Comparison of ENCODE assay signal across 8 cellular contexts in genomic region chr1:17437260-17438175, GRCh38. TPM values are rescaled to one million over a fixed set of nuclear protein-coding genes. Genes with fewer than 3 reads are reported as not detected.
DNase-seq lines count a peak whose midpoint lies in the region; ATAC-seq and TF ChIP-seq lines count a peak whose summit lies in the region.

No MANE protein-coding gene starts in this region.

- no CpG with 5 or more reads among the region's 103 CpGs for WGBS in neuronal stem cell (ENCODE audit: extremely low coverage in 2 of 2, insufficient read length in 2 of 2, insufficient replicate concordance in 1 of 2), 2 donors
- 3 to 4% methylated on average over 7 to 10 of the region's 103 CpGs for WGBS in thyroid gland, 2 donors

- peak overlapping the region; percentile 100 for H3K9ac ChIP-seq in OCI-LY3 (ENCODE audit: low read length)
- H3K9ac ChIP-seq in neuronal stem cell (ENCODE audit: low read depth, low read length, poor library complexity): peak overlapping the region; percentile 98

- no peak overlapping the region for H4K8ac ChIP-seq in neuronal stem cell (ENCODE audit: low read depth, low read length)

- intact Hi-C loops in thyroid gland (cut with DNase I): no loop called here

- no peaks in the 10 kb centered on the region for H3K9me3 ChIP-seq in OCI-LY3 (ENCODE audit: insufficient read depth, low read length)
- no peaks in the 10 kb centered on the region for H3K9me3 ChIP-seq in neuronal stem cell (replicated peaks in 1 of 2; ENCODE audit: control insufficient read depth in 2 of 2, insufficient read depth in 1 of 2, low read depth in 1 of 2, low read length in 2 of 2)
- no peaks in the 10 kb centered on the region for H3K9me3 ChIP-seq in thyroid gland

- peaks cover 62% of the 10 kb centered on the region for H3K4me1 ChIP-seq in OCI-LY3 (ENCODE audit: low read length)
- H3K4me1 ChIP-seq in neuronal stem cell (ENCODE audit: control insufficient read depth in 2 of 2, insufficient read depth in 1 of 2, low read depth in 1 of 2, low read length in 2 of 2): peaks cover 18 to 27% of the 10 kb centered on the region in 2 donors
- H3K4me1 ChIP-seq in thyroid gland: peaks cover 17 to 21% of the 10 kb centered on the region in 2 donors

- H3K4me3 ChIP-seq in OCI-LY3 (ENCODE audit: low read length) (peak overlapping the region; percentile 99), fibroblast of villous mesenchyme (ENCODE audit: low read depth, low read length) (peak overlapping the region; percentile 84), neuronal stem cell (ENCODE audit: low read length in 2 of 2) (peak overlapping the region; percentile 84 to 95), thyroid gland (replicated peaks in 1 of 3) (peak overlapping the region; percentile 37 to 77 (median 49))

- H3K27ac ChIP-seq in OCI-LY3 (ENCODE audit: low read length) (peak overlapping the region; percentile 93), neuronal stem cell (replicated peaks; ENCODE audit: low read length) (peak overlapping the region; percentile 87), thyroid gland (peak overlapping the region in 2 of 3 donors; percentile 73 to 82)

- peak overlapping the region; percentile 42 for H4K91ac ChIP-seq in neuronal stem cell (ENCODE audit: low read depth, low read length, poor library complexity)

- peak overlapping the region; percentile 43 for H3K14ac ChIP-seq in neuronal stem cell (ENCODE audit: low read length)

- peaks cover 70% of the 10 kb centered on the region for H3K79me2 ChIP-seq in OCI-LY3 (ENCODE audit: low read length)

- TF ChIP-seq POLR2A in thyroid gland (IDR thresholded peaks at IDR 0.05): peak in 1 of 2 donors; percentile 32

- H2AFZ ChIP-seq in OCI-LY3 (ENCODE audit: low read depth, low read length) (no peak overlapping the region), neuronal stem cell (ENCODE audit: low read length) (peak overlapping the region; percentile 82)

- peak overlapping the region; percentile 98 for H2BK5ac ChIP-seq in neuronal stem cell (ENCODE audit: low read length)

- H2BK15ac ChIP-seq in neuronal stem cell (ENCODE audit: low read length): no peak overlapping the region

- TF ChIP-seq CTCF in OCI-LY3 (IDR thresholded peaks at IDR 0.05; ENCODE audit: low read depth, low read length) (no peak), fibroblast of villous mesenchyme (IDR thresholded peaks at IDR 0.05; ENCODE audit: insufficient read depth, low read depth, low read length) (no peak), thyroid gland (IDR thresholded peaks at IDR 0.05) (no peak)

- H4K20me1 ChIP-seq in OCI-LY3 (ENCODE audit: insufficient read depth, low read length): peaks cover 48% of the 10 kb centered on the region

- peak overlapping the region; percentile 48 for H3K23ac ChIP-seq in neuronal stem cell (ENCODE audit: low read depth, low read length, poor library complexity)

- peak overlapping the region; percentile 95 for H3K4ac ChIP-seq in neuronal stem cell (ENCODE audit: low read length)

- peaks cover 13% of the 10 kb centered on the region for H3K79me1 ChIP-seq in neuronal stem cell (ENCODE audit: low read depth, low read length)

- peak overlapping the region; percentile 65 for H2BK120ac ChIP-seq in neuronal stem cell (ENCODE audit: low read depth, low read length)

- H3K18ac ChIP-seq in neuronal stem cell (ENCODE audit: low read length): peak overlapping the region; percentile 96

- peaks cover 33% of the 10 kb centered on the region for H3K36me3 ChIP-seq in OCI-LY3 (replicated peaks; ENCODE audit: low read depth, low read length)
- peaks cover 27 to 42% of the 10 kb centered on the region in 2 donors for H3K36me3 ChIP-seq in neuronal stem cell (replicated peaks in 1 of 2; ENCODE audit: control insufficient read depth in 2 of 2, insufficient read depth in 2 of 2, low read length in 2 of 2)
- H3K36me3 ChIP-seq in thyroid gland: no peaks in the 10 kb centered on the region

- no peak overlapping the region for H2BK12ac ChIP-seq in neuronal stem cell (ENCODE audit: low read length)

- H3K27me3 ChIP-seq in OCI-LY3 (ENCODE audit: low read depth, low read length) (peaks cover 11% of the 10 kb centered on the region; the same call in 1 of the 2 replicates), neuronal stem cell (ENCODE audit: control insufficient read depth in 3 of 3, insufficient read depth in 3 of 3, low read depth in 1 of 3, low read length in 3 of 3) (peaks cover 0 to 19% (median 6%) of the 10 kb centered on the region in 3 experiments), thyroid gland (no peaks in the 10 kb centered on the region)

- H3K4me2 ChIP-seq in OCI-LY3 (ENCODE audit: low read length): peak overlapping the region; percentile 79
- H3K4me2 ChIP-seq in neuronal stem cell (ENCODE audit: insufficient read depth, low read length, poor library complexity, severe bottlenecking): peak overlapping the region; percentile 41

- peak; percentile 34 for ATAC-seq in HG02852 (IDR thresholded peaks at IDR 0.05; ENCODE audit: unreplicated experiment)

- H2AK5ac ChIP-seq in neuronal stem cell (ENCODE audit: low read depth, low read length): peak overlapping the region; percentile 87

- peak; percentile 84 for DNase-seq in DMS53 (lab: John Stamatoyannopoulos, UW)
- DNase-seq in DMS53 treated with DMSO at 0.1 percent for 48 hours (lab: John Stamatoyannopoulos, UW; ENCODE audit: unreplicated experiment): no peak
- peak; percentile 47 for DNase-seq in activated effector memory CD4-positive, alpha-beta T cell treated with Interleukin-2 at 50 U/mL for 16 hours
- peak; percentile 42 for DNase-seq in fibroblast of villous mesenchyme (ENCODE audit: low read depth)
- DNase-seq in neuronal stem cell (ENCODE audit: low spot score): peak; percentile 65
- DNase-seq in thyroid gland: peak; percentile 27 to 34

RNA-seq across cellular contexts. Expression of gene RCC2, which starts 2.0 kb away (rescaled TPM):
- total RNA-seq in fibroblast of villous mesenchyme (59.9 and 74.7 TPM in 2 replicates), thyroid gland (10 to 100 TPM; 20.3 to 35.1 (median 27.7) TPM)
- 122 TPM for polyA plus RNA-seq in neuronal stem cell (2013, experiment 1 of 2)
- polyA plus RNA-seq in neuronal stem cell (2013, experiment 2 of 2): 124 TPM

Comparison
In these comparisons a context has a peak if more than half of its experiments do, and no peak if none do; other contexts are left out.
1. H3K4me3 ChIP-seq: peak in every context shown above with its lines; median percentile 99 in OCI-LY3; 90 in neuronal stem cell; 84 in fibroblast of villous mesenchyme; 49 in thyroid gland.